Comparison of ENCODE assay signal across 28 cellular contexts in genomic region chr4:183728223-183729068, GRCh38.
"Had no signal": no experiment of that assay in that cellular context is flagged by ENCODE, and none has a peak within 500 bp of the region (broad histone marks: within the 10 kb centered on the region; RNA-seq: fewer than 3 reads in every experiment).

No MANE protein-coding gene starts in this region.

- H3K4me1 ChIP-seq: parathyroid adenoma, right lobe of liver, uterus had no signal

- H3K9me3 Mint-ChIP-seq: effector memory CD8-positive, alpha-beta T cell; memory B cell; mesothelial cell of epicardium; natural killer cell; stimulated activated naive CD8-positive, alpha-beta T cell treated with anti-CD3 and anti-CD28 coated beads, Interleukin-15, amount 100 ng/mL, for 72 hours had no signal

- H3K9ac ChIP-seq: parathyroid adenoma had no signal

- DNase-seq: cortex of kidney; effector memory CD8-positive, alpha-beta T cell; erythroblast; esophagus squamous epithelium; head of caudate nucleus; mucosa of descending colon; natural killer cell; right lobe of liver; stimulated activated CD4-positive, alpha-beta T cell treated with anti-CD3 and anti-CD28 coated beads, Interleukin-12 subunit alpha, Interleukin-12 subunit beta, amount 100 ng/mL, for 4 hours; stimulated activated CD4-positive, alpha-beta T cell treated with anti-CD3 and anti-CD28 coated beads, Interleukin-1b, Interleukin-23, amount 100 ng/mL, for 48 hours; stimulated activated CD4-positive, alpha-beta T cell treated with anti-CD3 and anti-CD28 coated beads, Interleukin-4, amount 100 ng/mL, for 1 hour; stimulated activated CD8-positive, alpha-beta memory T cell treated with anti-CD3 and anti-CD28 coated beads, Interleukin-4, amount 100 ng/mL, for 48 hours; stimulated activated naive CD4-positive, alpha-beta T cell; stimulated activated naive CD8-positive, alpha-beta T cell treated with anti-CD3 and anti-CD28 coated beads, Interleukin-15, amount 100 ng/mL, for 72 hours; transverse colon; upper lobe of right lung; uterus had no signal

- H3K4me3 Mint-ChIP-seq: effector memory CD8-positive, alpha-beta T cell; memory B cell; mesothelial cell of epicardium; natural killer cell; stimulated activated naive CD8-positive, alpha-beta T cell treated with anti-CD3 and anti-CD28 coated beads, Interleukin-15, amount 100 ng/mL, for 72 hours had no signal

- H2AFZ ChIP-seq: parathyroid adenoma had no signal

- H3K79me2 ChIP-seq: parathyroid adenoma had no signal

- H3K4me2 ChIP-seq: smooth muscle cell had no signal

- FAIRE-seq: endometrium, frontal cortex, keratinocyte had no signal

- H3K4me3 ChIP-seq: esophagus squamous epithelium, lung, mucosa of descending colon, right lobe of liver, smooth muscle cell, suprapubic skin, transverse colon, upper lobe of right lung, uterus had no signal

- H3K27me3 ChIP-seq: esophagus squamous epithelium, right lobe of liver, suprapubic skin, transverse colon, upper lobe of right lung, uterus had no signal

- H3K36me3 Mint-ChIP-seq: memory B cell, mesothelial cell of epicardium, natural killer cell had no signal

- H3K27ac Mint-ChIP-seq: effector memory CD8-positive, alpha-beta T cell; memory B cell; mesothelial cell of epicardium; natural killer cell; progenitor cell of endocrine pancreas; stimulated activated naive CD8-positive, alpha-beta T cell treated with anti-CD3 and anti-CD28 coated beads, Interleukin-15, amount 100 ng/mL, for 72 hours had no signal

- H3K27ac ChIP-seq: neutrophil, parathyroid adenoma, right lobe of liver, suprapubic skin, transverse colon, upper lobe of right lung, uterus had no signal

- H3K36me3 ChIP-seq: esophagus squamous epithelium, neutrophil, right lobe of liver, suprapubic skin, transverse colon, upper lobe of right lung, uterus had no signal

- H3K9me3 ChIP-seq: esophagus squamous epithelium, mucosa of descending colon, neutrophil, right lobe of liver, suprapubic skin, transverse colon, upper lobe of right lung, uterus had no signal

- ATAC-seq: effector memory CD8-positive, alpha-beta T cell; mucosa of descending colon; natural killer cell; stimulated activated naive CD8-positive, alpha-beta T cell treated with anti-CD3 and anti-CD28 coated beads, Interleukin-15, amount 100 ng/mL, for 72 hours had no signal
